19 cellular contexts compared by ENCODE assay signal in genomic region chr2:218245214-218245613, GRCh38. TPM values are rescaled to one million over a fixed set of nuclear protein-coding genes. Genes with fewer than 3 reads are reported as not detected.
DNase-seq lines count a peak whose midpoint lies in the region; ATAC-seq and TF ChIP-seq lines count a peak whose summit lies in the region.
"Had no signal": no experiment of that assay in that cellular context is flagged by ENCODE, and none has a peak within 500 bp of the region (broad histone marks: within the 10 kb centered on the region; RNA-seq: fewer than 3 reads in every experiment).

No MANE protein-coding gene starts in this region.

- H3K27me3 ChIP-seq in breast epithelium: no peaks in the 10 kb centered on the region
- H3K27me3 ChIP-seq: gastrocnemius medialis had no signal

- H3K4me1 ChIP-seq in breast epithelium: no peaks in the 10 kb centered on the region

- TF ChIP-seq CTCF in MCF 10A (IDR thresholded peaks at IDR 0.05; ENCODE audit: unreplicated experiment) (no peak), breast epithelium (IDR thresholded peaks at IDR 0.05) (no peak), activated B cell treated with CpG ODN at 0.5 μM for 24 hours (IDR thresholded peaks at IDR 0.05) (no peak), HFFc6 (IDR thresholded peaks at IDR 0.05) (no peak)

- H3K4me3 Mint-ChIP-seq in MCF 10A (ENCODE audit: unreplicated experiment) (no peak overlapping the region), activated B cell treated with CpG ODN at 0.5 μM for 24 hours (no peak overlapping the region), HFFc6 (no peak overlapping the region)
- peak overlapping the region in 1 of 2 donors; percentile 14 for H3K4me3 Mint-ChIP-seq in stimulated activated naive CD8-positive, alpha-beta T cell treated with anti-CD3 and anti-CD28 coated beads, Interleukin-15, amount 100 ng/mL, for 72 hours

- no TSS peak for BruUV-seq in MCF 10A (replicated peaks; lab: Mats Ljungman, UMichigan)

- POLR2A ChIA-PET in MCF 10A (lab: Yijun Ruan, JAX) (interaction anchor here (3.7 kb wide), 1 partner anchor 11 kb away, joined by 19 read pairs; no protein-coding TSS in a partner anchor), activated B cell treated with CpG ODN at 0.5 μM for 24 hours (lab: Charles Lee) (interaction anchor here (0.9 kb wide), 1 partner anchor 10 kb away, joined by 3 read pairs; no protein-coding TSS in a partner anchor)

- ATAC-seq in activated B cell treated with CpG ODN at 0.5 μM for 24 hours (ENCODE audit: low read depth) (no peak), left cardiac atrium (peak; percentile 53 to 61), HG03469 (IDR thresholded peaks at IDR 0.05; ENCODE audit: unreplicated experiment) (no peak)
- ATAC-seq in stimulated activated naive CD8-positive, alpha-beta T cell treated with anti-CD3 and anti-CD28 coated beads, Interleukin-15, amount 100 ng/mL, for 72 hours: peak; percentile 55
- no peak for ATAC-seq in activated CD4-positive, CD25-positive, alpha-beta regulatory T cell treated with anti-CD3 and anti-CD28 coated beads, Interleukin-2, amount 50 U/mL, for 24 hours

- no peaks in the 10 kb centered on the region for H3K9me3 Mint-ChIP-seq in MCF 10A (ENCODE audit: unreplicated experiment)
- no peaks in the 10 kb centered on the region for H3K9me3 Mint-ChIP-seq in activated B cell treated with CpG ODN at 0.5 μM for 24 hours
- no peaks in the 10 kb centered on the region for H3K9me3 Mint-ChIP-seq in stimulated activated naive CD8-positive, alpha-beta T cell treated with anti-CD3 and anti-CD28 coated beads, Interleukin-15, amount 100 ng/mL, for 72 hours
- no peaks in the 10 kb centered on the region for H3K9me3 Mint-ChIP-seq in HFFc6

- no peak overlapping the region for H3K4me3 ChIP-seq in breast epithelium
- H3K4me3 ChIP-seq: gastrocnemius medialis, SK-N-MC had no signal

- no peaks in the 10 kb centered on the region for H3K9me3 ChIP-seq in breast epithelium
- H3K9me3 ChIP-seq: gastrocnemius medialis had no signal

- CTCF ChIA-PET in MCF 10A (lab: Yijun Ruan, JAX) (interaction anchor here (1.5 to 2.0 kb wide), 3 partner anchors 12 to 27 kb away, joined by 3 to 8 read pairs (median 7); no protein-coding TSS in a partner anchor), activated B cell treated with CpG ODN at 0.5 μM for 24 hours (lab: Charles Lee) (no interaction called here)

- no peaks in the 10 kb centered on the region for H3K4me1 Mint-ChIP-seq in MCF 10A (ENCODE audit: insufficient read depth, unreplicated experiment)
- H3K4me1 Mint-ChIP-seq in activated B cell treated with CpG ODN at 0.5 μM for 24 hours: no peaks in the 10 kb centered on the region
- H3K4me1 Mint-ChIP-seq in stimulated activated naive CD8-positive, alpha-beta T cell treated with anti-CD3 and anti-CD28 coated beads, Interleukin-15, amount 100 ng/mL, for 72 hours: peaks cover 41% of the 10 kb centered on the region
- no peaks in the 10 kb centered on the region for H3K4me1 Mint-ChIP-seq in HFFc6 (ENCODE audit: low read depth)

- H3K36me3 ChIP-seq in breast epithelium: peaks cover 4% of the 10 kb centered on the region

- no peak for DNase-seq in MCF 10A (ENCODE audit: unreplicated experiment)
- DNase-seq in breast epithelium (ENCODE audit: low spot score in 2 of 2): no peak
- DNase-seq in activated B cell treated with CpG ODN at 0.5 μM for 24 hours: no peak
- DNase-seq in left cardiac atrium: no peak
- DNase-seq in stimulated activated naive CD8-positive, alpha-beta T cell treated with anti-CD3 and anti-CD28 coated beads, Interleukin-15, amount 100 ng/mL, for 72 hours: no peak
- no peak for DNase-seq in HFFc6
- DNase-seq: activated CD8-positive, alpha-beta memory T cell treated with anti-CD3 and anti-CD28 coated beads for 24 hours; activated naive CD4-positive, alpha-beta T cell; gastrocnemius medialis; KG1; mesenchymal stem cell; NCI-H1417 treated with DMSO at 0.1 percent for 48 hours; NCI-H446; OCI-M1; retina; stimulated activated CD4-positive, alpha-beta T cell treated with anti-CD3 and anti-CD28 coated beads, Interleukin-2, amount 100 ng/mL, for 24 hours had no signal

- peaks cover 100% of the 10 kb centered on the region for H3K36me3 Mint-ChIP-seq in MCF 10A (ENCODE audit: insufficient read depth, unreplicated experiment)
- peaks cover 98% of the 10 kb centered on the region for H3K36me3 Mint-ChIP-seq in activated B cell treated with CpG ODN at 0.5 μM for 24 hours (ENCODE audit: low read depth)
- H3K36me3 Mint-ChIP-seq in HFFc6 (ENCODE audit: low read depth): peaks cover 27% of the 10 kb centered on the region

- no peak overlapping the region for H3K27ac ChIP-seq in breast epithelium
- H3K27ac ChIP-seq: SK-N-MC had no signal

- intact Hi-C loops in MCF 10A (cut with micrococcal nuclease) (no loop called here), breast epithelium (cut with DNase I; ENCODE audit: low total_unique reads) (no loop called here), activated B cell treated with CpG ODN at 0.5 μM for 24 hours (cut with micrococcal nuclease) (loop anchor here (2.0 kb wide), 1 partner anchor 16 kb away; no protein-coding TSS in a partner anchor), left cardiac atrium (cut with DNase I) (no loop called here)

- H3K27ac Mint-ChIP-seq in MCF 10A (ENCODE audit: low read depth, unreplicated experiment) (peak overlapping the region; percentile 54), activated B cell treated with CpG ODN at 0.5 μM for 24 hours (peak overlapping the region; percentile 18), HFFc6 (no peak overlapping the region)
- peak overlapping the region in 1 of 2 donors; percentile 91 for H3K27ac Mint-ChIP-seq in stimulated activated naive CD8-positive, alpha-beta T cell treated with anti-CD3 and anti-CD28 coated beads, Interleukin-15, amount 100 ng/mL, for 72 hours

- H3K27me3 Mint-ChIP-seq in MCF 10A (ENCODE audit: insufficient read depth, unreplicated experiment): no peaks in the 10 kb centered on the region
- H3K27me3 Mint-ChIP-seq in activated B cell treated with CpG ODN at 0.5 μM for 24 hours: no peaks in the 10 kb centered on the region
- no peaks in the 10 kb centered on the region for H3K27me3 Mint-ChIP-seq in stimulated activated naive CD8-positive, alpha-beta T cell treated with anti-CD3 and anti-CD28 coated beads, Interleukin-15, amount 100 ng/mL, for 72 hours
- peaks cover 7% of the 10 kb centered on the region for H3K27me3 Mint-ChIP-seq in HFFc6 (ENCODE audit: insufficient read depth)

- TF ChIP-seq POLR2A in breast epithelium (IDR thresholded peaks at IDR 0.05): no peak

RNA-seq across cellular contexts. Expression of gene GPBAR1, which starts 15.6 kb away (rescaled TPM):
- total RNA-seq in MCF 10A (2022) (0.16 TPM in 1 of 2 replicates, not detected in the other), breast epithelium (10 to 100 TPM in 1 of 3 donors, 1 to 10 TPM in 2; 5.2 to 22.2 (median 8.5) TPM), activated B cell treated with CpG ODN at 0.5 μM for 24 hours (0.67 and 0.81 TPM in 2 replicates), left cardiac atrium (1 to 10 TPM; 5.7 to 6.6 TPM)
- under 1 TPM in 5 of 6 experiments, not detected in 1; 0.10 to 0.17 (median 0.12) TPM for total RNA-seq in HFFc6 (2021; fragmentation: NEBNext Ultra II Directional; extraction: Animal tissue kit (Norgen Biotek cat#: 25700))

RNA-seq across cellular contexts. Expression of gene AAMP, which starts 24.7 kb away (rescaled TPM):
- 95.7 and 98.7 TPM in 2 replicates for total RNA-seq in MCF 10A (2022)
- 100 to 1,000 TPM; 150 to 164 (median 151) TPM for total RNA-seq in breast epithelium
- total RNA-seq in activated B cell treated with CpG ODN at 0.5 μM for 24 hours: 63.4 and 63.6 TPM in 2 replicates
- total RNA-seq in left cardiac atrium: 10 to 100 TPM; 49.0 to 52.5 TPM
- total RNA-seq in HFFc6 (2021; fragmentation: NEBNext Ultra II Directional; extraction: Animal tissue kit (Norgen Biotek cat#: 25700)): 10 to 100 TPM; 71.6 to 91.3 (median 80.4) TPM

RNA-seq across cellular contexts. Expression of gene PNKD, which starts 25.1 kb away (rescaled TPM):
- total RNA-seq in MCF 10A (2022): 13.0 and 23.1 TPM in 2 replicates
- total RNA-seq in breast epithelium: 10 to 100 TPM; 30.2 to 48.3 (median 35.6) TPM
- total RNA-seq in activated B cell treated with CpG ODN at 0.5 μM for 24 hours: 21.0 and 23.7 TPM in 2 replicates
- total RNA-seq in left cardiac atrium: 10 to 100 TPM; 62.4 to 68.5 TPM
- total RNA-seq in HFFc6 (2021; fragmentation: NEBNext Ultra II Directional; extraction: Animal tissue kit (Norgen Biotek cat#: 25700)): 10 to 100 TPM; 50.8 to 62.8 (median 57.7) TPM

RNA-seq across cellular contexts. Expression of gene ARPC2, which starts 28.2 kb away (rescaled TPM):
- total RNA-seq in MCF 10A (2022) (196 and 284 TPM in 2 replicates), breast epithelium (100 to 1,000 TPM; 212 to 336 (median 248) TPM), activated B cell treated with CpG ODN at 0.5 μM for 24 hours (711 and 737 TPM in 2 replicates), left cardiac atrium (100 to 1,000 TPM; 144 to 167 TPM)
- 100 to 1,000 TPM; 458 to 516 (median 500) TPM for total RNA-seq in HFFc6 (2021; fragmentation: NEBNext Ultra II Directional; extraction: Animal tissue kit (Norgen Biotek cat#: 25700))

RNA-seq across cellular contexts. Expression of gene TMBIM1, which starts 47.1 kb away (rescaled TPM):
- total RNA-seq in MCF 10A (2022) (96.8 and 107 TPM in 2 replicates), breast epithelium (100 to 1,000 TPM; 168 to 330 (median 170) TPM), activated B cell treated with CpG ODN at 0.5 μM for 24 hours (40.7 and 45.0 TPM in 2 replicates), left cardiac atrium (100 to 1,000 TPM; 156 to 166 TPM)
- 100 to 1,000 TPM; 163 to 187 (median 176) TPM for total RNA-seq in HFFc6 (2021; fragmentation: NEBNext Ultra II Directional; extraction: Animal tissue kit (Norgen Biotek cat#: 25700))

Comparison
In these comparisons a context has a peak if more than half of its experiments do, and no peak if none do; other contexts are left out.
1. ATAC-seq: peak in left cardiac atrium (2 of 2) and stimulated activated naive CD8-positive, alpha-beta T cell treated with anti-CD3 and anti-CD28 coated beads, Interleukin-15, amount 100 ng/mL, for 72 hours (single experiment); none in activated B cell treated with CpG ODN at 0.5 μM for 24 hours (single experiment), HG03469 (single experiment) and activated CD4-positive, CD25-positive, alpha-beta regulatory T cell treated with anti-CD3 and anti-CD28 coated beads, Interleukin-2, amount 50 U/mL, for 24 hours (0 of 2).